In genomic region chrX:136747003-136747986, GRCh38 we compare ENCODE assay signal across 9 cellular contexts. TPM values are rescaled to one million over a fixed set of nuclear protein-coding genes. Genes with fewer than 3 reads are reported as not detected.
DNase-seq lines count a peak whose midpoint lies in the region; ATAC-seq and TF ChIP-seq lines count a peak whose summit lies in the region.
"Had no signal": no experiment of that assay in that cellular context is flagged by ENCODE, and none has a peak within 500 bp of the region (broad histone marks: within the 10 kb centered on the region; RNA-seq: fewer than 3 reads in every experiment).

No MANE protein-coding gene starts in this region.

- H3K36me3 Mint-ChIP-seq in activated CD8-positive, alpha-beta T cell treated with anti-CD3 and anti-CD28 coated beads, Interleukin-2, amount 10 ng/mL, durations not matched to agents 7 days and 5 days (ENCODE audit: low read depth): peaks cover 66% of the 10 kb centered on the region

- H3K4me1 ChIP-seq in upper lobe of left lung: peaks cover 3 to 24% (median 7%) of the 10 kb centered on the region in 4 donors

- ATAC-seq in HG03432 (IDR thresholded peaks at IDR 0.05; ENCODE audit: unreplicated experiment): peak; percentile 88
- peak; percentile 72 for ATAC-seq in activated CD8-positive, alpha-beta T cell treated with anti-CD3 and anti-CD28 coated beads, Interleukin-2, amount 10 ng/mL, durations not matched to agents 7 days and 5 days
- ATAC-seq in upper lobe of left lung (ENCODE audit: low FRiP score in 2 of 2): peak in 1 of 2 donors; percentile 44

- TF ChIP-seq CTCF in upper lobe of left lung (IDR thresholded peaks at IDR 0.05) (no peak), GM13977 (IDR thresholded peaks at IDR 0.05; ENCODE audit: extremely low read depth, insufficient read depth, missing control alignments) (no peak), foreskin fibroblast (IDR thresholded peaks at IDR 0.05; ENCODE audit: low read depth, low read length) (no peak)

- 35 to 53% methylated on average over 7 to 8 of the region's 8 CpGs for WGBS in upper lobe of left lung, 2 donors

- no peak overlapping the region for H3K4me3 ChIP-seq in upper lobe of left lung
- H3K4me3 ChIP-seq in foreskin fibroblast (ENCODE audit: low read depth in 1 of 2, low read length in 2 of 2): no peak overlapping the region

- no peaks in the 10 kb centered on the region for H3K9me3 Mint-ChIP-seq in activated CD8-positive, alpha-beta T cell treated with anti-CD3 and anti-CD28 coated beads, Interleukin-2, amount 10 ng/mL, durations not matched to agents 7 days and 5 days (ENCODE audit: insufficient read depth)

- no peak for TF ChIP-seq POLR2A in upper lobe of left lung (IDR thresholded peaks at IDR 0.05)

- peak overlapping the region; percentile 88 for H3K27ac Mint-ChIP-seq in activated CD8-positive, alpha-beta T cell treated with anti-CD3 and anti-CD28 coated beads, Interleukin-2, amount 10 ng/mL, durations not matched to agents 7 days and 5 days

- peak; percentile 20 for DNase-seq in stimulated activated CD4-positive, alpha-beta T cell treated with anti-CD3 and anti-CD28 coated beads, Interleukin-1b, Interleukin-23, amount 100 ng/mL, for 48 hours
- no peak for DNase-seq in stimulated activated CD4-positive, alpha-beta T cell treated with anti-CD3 and anti-CD28 coated beads, Interleukin-12 subunit alpha, Interleukin-12 subunit beta, amount 100 ng/mL, for 4 hours
- no peak for DNase-seq in activated CD8-positive, alpha-beta T cell treated with anti-CD3 and anti-CD28 coated beads, Interleukin-2, amount 10 ng/mL, durations not matched to agents 7 days and 5 days
- DNase-seq in upper lobe of left lung: peak in 1 of 2 donors; percentile 30
- no peak for DNase-seq in germinal center (ENCODE audit: low spot score)
- no peak for DNase-seq in GM13977 (ENCODE audit: low spot score)
- DNase-seq in foreskin fibroblast: no peak
- DNase-seq: NCI-H82 had no signal

- POLR2A ChIA-PET in activated CD8-positive, alpha-beta T cell treated with anti-CD3 and anti-CD28 coated beads, Interleukin-2, amount 10 ng/mL, durations not matched to agents 7 days and 5 days (lab: Charles Lee): interaction anchor here (0.6 to 1.6 kb wide), 5 partner anchors 10 to 164 kb away, joined by 3 to 7 read pairs (median 5); partner anchors contain the start of genes ARHGEF6 and RBMX

- no peaks in the 10 kb centered on the region for H3K36me3 ChIP-seq in upper lobe of left lung

- peak overlapping the region; percentile 44 to 76 (median 63) for H3K27ac ChIP-seq in upper lobe of left lung

- in situ Hi-C loops in GM13977 (cut with MboI; ENCODE audit: low pct_unique_long_range_greater_than_20kb, low sequenced_read_pairs, unreplicated experiment): no loop called here

- no peaks in the 10 kb centered on the region for H3K9me3 ChIP-seq in upper lobe of left lung

- no peak for TF ChIP-seq EP300 in upper lobe of left lung (IDR thresholded peaks at IDR 0.05)

- H3K4me1 Mint-ChIP-seq in activated CD8-positive, alpha-beta T cell treated with anti-CD3 and anti-CD28 coated beads, Interleukin-2, amount 10 ng/mL, durations not matched to agents 7 days and 5 days (ENCODE audit: low read depth): peaks cover 90% of the 10 kb centered on the region

- H3K27me3 Mint-ChIP-seq in activated CD8-positive, alpha-beta T cell treated with anti-CD3 and anti-CD28 coated beads, Interleukin-2, amount 10 ng/mL, durations not matched to agents 7 days and 5 days (ENCODE audit: low read depth): no peaks in the 10 kb centered on the region

- peak overlapping the region; percentile 45 for H3K4me3 Mint-ChIP-seq in activated CD8-positive, alpha-beta T cell treated with anti-CD3 and anti-CD28 coated beads, Interleukin-2, amount 10 ng/mL, durations not matched to agents 7 days and 5 days

- CTCF ChIA-PET in activated CD8-positive, alpha-beta T cell treated with anti-CD3 and anti-CD28 coated beads, Interleukin-2, amount 10 ng/mL, durations not matched to agents 7 days and 5 days (lab: Charles Lee): interaction anchor here (0.6 kb wide), 1 partner anchor 20 kb away, joined by 3 read pairs; no protein-coding TSS in a partner anchor

- no peaks in the 10 kb centered on the region for H3K27me3 ChIP-seq in upper lobe of left lung

RNA-seq across cellular contexts. Expression of gene ARHGEF6, which starts 33.4 kb away (rescaled TPM):
- total RNA-seq in activated CD8-positive, alpha-beta T cell treated with anti-CD3 and anti-CD28 coated beads, Interleukin-2, amount 10 ng/mL, durations not matched to agents 7 days and 5 days: 10 to 100 TPM; 97.8 to 99.0 TPM
- 10 to 100 TPM; 21.7 to 30.9 (median 27.0) TPM for total RNA-seq in upper lobe of left lung
